20 cellular contexts compared by ENCODE assay signal in the genomic region with DNA sequence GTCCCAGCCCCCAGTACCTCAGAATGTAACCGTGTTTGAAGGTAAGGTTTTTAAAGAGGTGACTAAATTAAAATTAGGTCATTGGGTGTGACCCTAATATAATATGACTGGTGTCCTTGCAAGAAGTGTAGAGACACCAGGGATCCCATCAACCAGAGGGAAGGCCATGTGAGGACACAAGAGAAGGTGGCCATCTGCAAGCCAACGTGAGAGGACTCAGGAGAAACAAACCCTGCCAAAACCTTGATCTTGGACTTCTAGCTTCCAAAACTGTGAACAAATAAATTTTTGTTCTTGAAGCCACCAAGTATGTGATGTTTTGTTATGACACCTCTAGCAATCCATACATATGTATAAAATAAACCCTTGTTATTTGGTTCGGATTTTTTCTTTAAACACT.
"Had no signal": no experiment of that assay in that cellular context is flagged by ENCODE, and none has a peak within 500 bp of the region (broad histone marks: within the 10 kb centered on the region; RNA-seq: fewer than 3 reads in every experiment).

No MANE protein-coding gene starts in this region.

- H3K9me3 ChIP-seq: heart left ventricle, psoas muscle, right lobe of liver, thoracic aorta, transverse colon had no signal

- H3K4me1 ChIP-seq: psoas muscle, transverse colon had no signal

- FAIRE-seq: endometrium, frontal cortex had no signal

- DNase-seq: effector memory CD4-positive, alpha-beta T cell; heart left ventricle; left colon; left ventricle myocardium superior; mesendoderm; naive thymus-derived CD4-positive, alpha-beta T cell; nephron progenitor cell; psoas muscle; retina; right lobe of liver; stimulated activated CD4-positive, alpha-beta T cell treated with anti-CD3 and anti-CD28 coated beads, Interleukin-4, amount 100 ng/mL, for 1 hour; stimulated activated CD8-positive, alpha-beta memory T cell treated with anti-CD3 and anti-CD28 coated beads, Interleukin-4, amount 100 ng/mL, for 48 hours; stimulated activated naive CD8-positive, alpha-beta T cell treated with anti-CD3 and anti-CD28 coated beads, Interleukin-15, amount 100 ng/mL, for 72 hours; transverse colon had no signal

- H3K36me3 ChIP-seq: right lobe of liver, thoracic aorta, transverse colon had no signal

- H3K27ac ChIP-seq: heart left ventricle, psoas muscle, right lobe of liver, thoracic aorta, transverse colon had no signal

- H3K27me3 ChIP-seq: heart left ventricle, right lobe of liver, transverse colon had no signal

- ATAC-seq: esophagus mucosa; heart left ventricle; left colon; left ventricle myocardium superior; naive thymus-derived CD4-positive, alpha-beta T cell; psoas muscle; right lobe of liver; stimulated activated effector memory CD8-positive, alpha-beta T cell treated with anti-CD3 and anti-CD28 coated beads, Interleukin-12 subunit alpha, Interleukin-12 subunit beta, amount 100 ng/mL, for 72 hours; stimulated activated naive CD8-positive, alpha-beta T cell treated with anti-CD3 and anti-CD28 coated beads, Interleukin-15, amount 100 ng/mL, for 72 hours had no signal

- H3K4me3 ChIP-seq: heart left ventricle, lung, psoas muscle, right lobe of liver, thoracic aorta, transverse colon had no signal
